In genomic region chr6:8041933-8042583, GRCh38 we compare ENCODE assay signal across 20 cellular contexts. TPM values are rescaled to one million over a fixed set of nuclear protein-coding genes. Genes with fewer than 3 reads are reported as not detected.
A peak's percentile ranks its signal among the peaks of the same experiment; 100 is the strongest.
DNase-seq lines count a peak whose midpoint lies in the region; ATAC-seq and TF ChIP-seq lines count a peak whose summit lies in the region.
"Had no signal": no experiment of that assay in that cellular context is flagged by ENCODE, and none has a peak within 500 bp of the region (broad histone marks: within the 10 kb centered on the region; RNA-seq: fewer than 3 reads in every experiment).

No MANE protein-coding gene starts in this region.

- intact Hi-C loops in mammary epithelial cell (cut with micrococcal nuclease): no loop called here
- intact Hi-C loops in activated CD4-positive, alpha-beta T cell treated with anti-CD3 and anti-CD28 coated beads, Interleukin-2, amount 10 ng/mL, durations not matched to agents 24 days and 14 days (cut with micrococcal nuclease): no loop called here

- no peak overlapping the region for H3K4me2 ChIP-seq in mammary epithelial cell (ENCODE audit: insufficient read depth, low read depth, low read length)

- H3K9me3 ChIP-seq in skeletal muscle tissue (ENCODE audit: control insufficient read depth in 3 of 3, low read length in 3 of 3) (no peaks in the 10 kb centered on the region), mammary epithelial cell (replicated peaks; ENCODE audit: insufficient read depth, low read length) (no peaks in the 10 kb centered on the region)
- H3K9me3 ChIP-seq: BE2C had no signal

- WGBS in mammary epithelial cell (ENCODE audit: low coverage, missing lambda C conversion rate): 85% methylated on average over 6 of the region's 8 CpGs

- peaks cover 9% of the 10 kb centered on the region for H3K9me3 Mint-ChIP-seq in activated CD4-positive, alpha-beta T cell treated with anti-CD3 and anti-CD28 coated beads, Interleukin-2, amount 10 ng/mL, durations not matched to agents 24 days and 14 days

- dilution Hi-C loops in mammary epithelial cell (cut with HindIII; ENCODE audit: low sequenced_read_pairs): no loop called here

- H3K4me3 ChIP-seq in skeletal muscle tissue (ENCODE audit: low read length in 3 of 3) (no peak overlapping the region), mammary epithelial cell (replicated peaks in 1 of 3; ENCODE audit: insufficient read depth in 1 of 3, low read depth in 2 of 3, low read length in 3 of 3) (no peak overlapping the region)
- H3K4me3 ChIP-seq: GM12878 had no signal

- H3K36me3 ChIP-seq in skeletal muscle tissue (ENCODE audit: control insufficient read depth in 3 of 3, insufficient read depth in 3 of 3, low read length in 3 of 3) (peaks cover 2 to 7% (median 5%) of the 10 kb centered on the region in 3 donors), mammary epithelial cell (ENCODE audit: insufficient read depth, low read length) (peaks cover 1% of the 10 kb centered on the region)

- BruUV-seq in mammary epithelial cell (replicated peaks; lab: Mats Ljungman, UMichigan): no TSS peak

- in situ Hi-C loops in mammary epithelial cell (cut with MboI; ENCODE audit: low sequenced_read_pairs in 2 of 2): no loop called here

- no peak overlapping the region for H2AFZ ChIP-seq in mammary epithelial cell (ENCODE audit: low read depth, low read length)

- H3K36me3 Mint-ChIP-seq in activated CD4-positive, alpha-beta T cell treated with anti-CD3 and anti-CD28 coated beads, Interleukin-2, amount 10 ng/mL, durations not matched to agents 24 days and 14 days (ENCODE audit: low read depth): peaks cover 46% of the 10 kb centered on the region

- H3K4me1 Mint-ChIP-seq in activated CD4-positive, alpha-beta T cell treated with anti-CD3 and anti-CD28 coated beads, Interleukin-2, amount 10 ng/mL, durations not matched to agents 24 days and 14 days: peaks cover 4% of the 10 kb centered on the region

- H3K9ac ChIP-seq in skeletal muscle tissue (ENCODE audit: low read depth in 1 of 3, low read length in 3 of 3): no peak overlapping the region
- no peak overlapping the region for H3K9ac ChIP-seq in mammary epithelial cell (ENCODE audit: insufficient read depth, low read length)

- no peak overlapping the region for H3K27ac Mint-ChIP-seq in activated CD4-positive, alpha-beta T cell treated with anti-CD3 and anti-CD28 coated beads, Interleukin-2, amount 10 ng/mL, durations not matched to agents 24 days and 14 days

- TF ChIP-seq CTCF in mammary epithelial cell (conservative IDR thresholded peaks at IDR 0.05 in 1 of 2, IDR thresholded peaks at IDR 0.05 in 1 of 2; ENCODE audit: extremely low read depth in 1 of 2, insufficient read depth in 1 of 2, low read depth in 1 of 2, low read length in 2 of 2): no peak

- H3K4me1 ChIP-seq in skeletal muscle tissue (ENCODE audit: control insufficient read depth in 3 of 3, insufficient read depth in 3 of 3, low read length in 3 of 3) (no peaks in the 10 kb centered on the region), mammary epithelial cell (ENCODE audit: insufficient read depth, low read length) (no peaks in the 10 kb centered on the region)
- H3K4me1 ChIP-seq: BE2C had no signal

- DNase-seq in NOMO-1 treated with DMSO at 0.1 percent for 48 hours (lab: John Stamatoyannopoulos, UW; ENCODE audit: unreplicated experiment) (peak; percentile 30), fibroblast of gingiva (ENCODE audit: low read depth) (peak; percentile 50), T-helper 2 cell (no peak), mammary epithelial cell (no peak)
- no peak for DNase-seq in activated CD4-positive, alpha-beta T cell treated with anti-CD3 and anti-CD28 coated beads, Interleukin-2, amount 10 ng/mL, durations not matched to agents 24 days and 14 days
- DNase-seq: ACHN; BE2C; C1 segment of cervical spinal cord; CD4-positive, CD25-positive, alpha-beta regulatory T cell; CD8-positive, alpha-beta memory T cell; COR-L47; DMS 273 treated with DMSO at 0.1 percent for 48 hours; DMS53; DND-41; EL; H9 had no signal

- peaks cover 3% of the 10 kb centered on the region for H3K79me2 ChIP-seq in mammary epithelial cell (ENCODE audit: insufficient read depth, low read length)

- no peaks in the 10 kb centered on the region for H3K27me3 Mint-ChIP-seq in activated CD4-positive, alpha-beta T cell treated with anti-CD3 and anti-CD28 coated beads, Interleukin-2, amount 10 ng/mL, durations not matched to agents 24 days and 14 days
- H3K27me3 Mint-ChIP-seq: CD4-positive, CD25-positive, alpha-beta regulatory T cell; CD8-positive, alpha-beta memory T cell had no signal

- no peak for ATAC-seq in HG03520 (IDR thresholded peaks at IDR 0.05; ENCODE audit: unreplicated experiment)
- ATAC-seq: GM12878, HepG2 had no signal

- no peaks in the 10 kb centered on the region for H4K20me1 ChIP-seq in mammary epithelial cell (ENCODE audit: insufficient read depth, low read length)

- CTCF ChIA-PET in mammary epithelial cell (lab: Charles Lee; ENCODE audit: low non-redundant PET): interaction anchor here (0.6 kb wide), 1 partner anchor 746 kb away, joined by 3 read pairs; no protein-coding TSS in a partner anchor

- no peaks in the 10 kb centered on the region for H3K27me3 ChIP-seq in skeletal muscle tissue (ENCODE audit: control insufficient read depth in 3 of 3, insufficient read depth in 3 of 3, low read length in 3 of 3)
- H3K27me3 ChIP-seq in mammary epithelial cell (ENCODE audit: insufficient read depth, low read length): no peaks in the 10 kb centered on the region
- H3K27me3 ChIP-seq: BE2C had no signal

- no peak overlapping the region for H3K4me3 Mint-ChIP-seq in activated CD4-positive, alpha-beta T cell treated with anti-CD3 and anti-CD28 coated beads, Interleukin-2, amount 10 ng/mL, durations not matched to agents 24 days and 14 days
- H3K4me3 Mint-ChIP-seq: CD4-positive, CD25-positive, alpha-beta regulatory T cell; CD8-positive, alpha-beta memory T cell; H9 had no signal

- H3K27ac ChIP-seq in skeletal muscle tissue (ENCODE audit: low read depth, low read length): peak overlapping the region; percentile 21
- no peak overlapping the region for H3K27ac ChIP-seq in mammary epithelial cell (ENCODE audit: insufficient read depth, low read depth, low read length)

RNA-seq across cellular contexts. Expression of gene BLOC1S5, which starts 22.1 kb away (rescaled TPM):
- total RNA-seq in skeletal muscle tissue (14.1 TPM), mammary epithelial cell (10 to 100 TPM in 1 of 2 donors, 1 to 10 TPM in 1; 9.0 to 11.9 TPM)
- 4.2 TPM for polyA plus RNA-seq in mammary epithelial cell
- polyA minus RNA-seq in mammary epithelial cell: 4.4 TPM
- 15.7 and 19.6 TPM in 2 replicates for total RNA-seq in activated CD4-positive, alpha-beta T cell treated with anti-CD3 and anti-CD28 coated beads, Interleukin-2, amount 10 ng/mL, durations not matched to agents 24 days and 14 days

Comparison
In these comparisons a context has a peak if more than half of its experiments do, and no peak if none do; other contexts are left out.
1. DNase-seq: peak in NOMO-1 treated with DMSO at 0.1 percent for 48 hours (single experiment) and fibroblast of gingiva (single experiment); none in T-helper 2 cell (0 of 5), mammary epithelial cell (single experiment) and activated CD4-positive, alpha-beta T cell treated with anti-CD3 and anti-CD28 coated beads, Interleukin-2, amount 10 ng/mL, durations not matched to agents 24 days and 14 days (single experiment).